ENCODE assay signal across 15 cellular contexts in genomic region chr5:78953092-78953800, GRCh38. TPM values are rescaled to one million over a fixed set of nuclear protein-coding genes. Genes with fewer than 3 reads are reported as not detected.
DNase-seq lines count a peak whose midpoint lies in the region; ATAC-seq, FAIRE-seq and TF ChIP-seq lines count a peak whose summit lies in the region.
"Had no signal": no experiment of that assay in that cellular context is flagged by ENCODE, and none has a peak within 500 bp of the region (broad histone marks: within the 10 kb centered on the region; RNA-seq: fewer than 3 reads in every experiment).

No MANE protein-coding gene starts in this region.

- H3K79me2 ChIP-seq in astrocyte (ENCODE audit: insufficient read depth, low read length) = no peaks in the 10 kb centered on the region

- H3K9ac ChIP-seq in astrocyte (ENCODE audit: low read length) = no peak overlapping the region

- TF ChIP-seq CTCF in astrocyte (IDR thresholded peaks at IDR 0.05; ENCODE audit: insufficient read depth, low read depth, low read length) (no peak), WTC11 (IDR thresholded peaks at IDR 0.05) (no peak)

- peaks cover 8% of the 10 kb centered on the region for H3K4me1 Mint-ChIP-seq in activated naive CD8-positive, alpha-beta T cell treated with anti-CD3 and anti-CD28 coated beads, Interleukin-2, amount 50 U/mL, for 24 hours
- peaks cover 4% of the 10 kb centered on the region for H3K4me1 Mint-ChIP-seq in activated naive CD8-positive, alpha-beta T cell treated with anti-CD3 and anti-CD28 coated beads for 36 hours
- H3K4me1 Mint-ChIP-seq in astrocyte (ENCODE audit: low read depth, unreplicated experiment) (peaks cover 11% of the 10 kb centered on the region), WTC11 (no peaks in the 10 kb centered on the region)

- DNase-seq in activated naive CD8-positive, alpha-beta T cell treated with anti-CD3 and anti-CD28 coated beads, Interleukin-2, amount 50 U/mL, for 24 hours = no peak
- DNase-seq in activated naive CD8-positive, alpha-beta T cell treated with anti-CD3 and anti-CD28 coated beads for 36 hours = no peak
- DNase-seq in H4 (ENCODE audit: low spot score) (peak; percentile 52), astrocyte (ENCODE audit: low read depth) (peak; percentile 63), renal cortical epithelial cell (ENCODE audit: low read depth) (peak; percentile 21), SJCRH30 (no peak), WTC11 (ENCODE audit: low spot score) (no peak)
- DNase-seq: activated effector memory CD4-positive, alpha-beta T cell treated with Interleukin-2 at 50 U/mL for 16 hours; left lung; pancreas; stimulated activated CD4-positive, alpha-beta T cell treated with anti-CD3 and anti-CD28 coated beads, Interleukin-4, amount 100 ng/mL, for 24 hours had no signal

- ATAC-seq in activated naive CD8-positive, alpha-beta T cell treated with anti-CD3 and anti-CD28 coated beads, Interleukin-2, amount 50 U/mL, for 24 hours = peak; percentile 73
- ATAC-seq in HG02623 (IDR thresholded peaks at IDR 0.05; ENCODE audit: unreplicated experiment) (no peak), WTC11 (no peak)
- ATAC-seq: K562, left lung, Panc1, pancreas had no signal

- H3K9me3 ChIP-seq in astrocyte (ENCODE audit: insufficient read depth, low read depth, low read length) = no peaks in the 10 kb centered on the region
- no peaks in the 10 kb centered on the region for H3K9me3 ChIP-seq in SJCRH30 (replicated peaks)
- H3K9me3 ChIP-seq: left lung, pancreas had no signal

- peaks cover 24% of the 10 kb centered on the region for H3K36me3 Mint-ChIP-seq in activated naive CD8-positive, alpha-beta T cell treated with anti-CD3 and anti-CD28 coated beads, Interleukin-2, amount 50 U/mL, for 24 hours (ENCODE audit: low read depth)
- peaks cover 22% of the 10 kb centered on the region for H3K36me3 Mint-ChIP-seq in activated naive CD8-positive, alpha-beta T cell treated with anti-CD3 and anti-CD28 coated beads for 36 hours
- H3K36me3 Mint-ChIP-seq in astrocyte (ENCODE audit: low read depth, unreplicated experiment) = no peaks in the 10 kb centered on the region
- H3K36me3 Mint-ChIP-seq in WTC11 = no peaks in the 10 kb centered on the region

- H3K9me3 Mint-ChIP-seq in activated naive CD8-positive, alpha-beta T cell treated with anti-CD3 and anti-CD28 coated beads, Interleukin-2, amount 50 U/mL, for 24 hours = no peaks in the 10 kb centered on the region
- H3K9me3 Mint-ChIP-seq in activated naive CD8-positive, alpha-beta T cell treated with anti-CD3 and anti-CD28 coated beads for 36 hours = no peaks in the 10 kb centered on the region
- H3K9me3 Mint-ChIP-seq in astrocyte (ENCODE audit: unreplicated experiment) = no peaks in the 10 kb centered on the region
- no peaks in the 10 kb centered on the region for H3K9me3 Mint-ChIP-seq in WTC11

- no peak overlapping the region for H3K4me3 ChIP-seq in astrocyte (ENCODE audit: insufficient read depth, low read depth, low read length)
- H3K4me3 ChIP-seq in SJCRH30 = no peak overlapping the region
- H3K4me3 ChIP-seq: K562, left lung, pancreas had no signal

- FAIRE-seq in astrocyte (lab: Jason Lieb, UNC) = peak; percentile 87
- FAIRE-seq: G401.6, K562, pancreas had no signal

- POLR2A ChIA-PET in WTC11 (lab: Charles Lee) = no interaction called here

- peak overlapping the region; percentile 23 for H3K4me2 ChIP-seq in astrocyte (ENCODE audit: low read length)

- H3K4me3 Mint-ChIP-seq in activated naive CD8-positive, alpha-beta T cell treated with anti-CD3 and anti-CD28 coated beads, Interleukin-2, amount 50 U/mL, for 24 hours = no peak overlapping the region
- no peak overlapping the region for H3K4me3 Mint-ChIP-seq in activated naive CD8-positive, alpha-beta T cell treated with anti-CD3 and anti-CD28 coated beads for 36 hours
- no peak overlapping the region for H3K4me3 Mint-ChIP-seq in astrocyte (ENCODE audit: unreplicated experiment)
- no peak overlapping the region for H3K4me3 Mint-ChIP-seq in WTC11

- H4K20me1 ChIP-seq in astrocyte (ENCODE audit: insufficient read depth, low read length) = no peaks in the 10 kb centered on the region

- H3K4me1 ChIP-seq in astrocyte (ENCODE audit: insufficient read depth, low read length) (peaks cover 5% of the 10 kb centered on the region), SJCRH30 (no peaks in the 10 kb centered on the region)
- H3K4me1 ChIP-seq: left lung, pancreas had no signal

- no peak overlapping the region for H3K27ac Mint-ChIP-seq in activated naive CD8-positive, alpha-beta T cell treated with anti-CD3 and anti-CD28 coated beads, Interleukin-2, amount 50 U/mL, for 24 hours
- no peak overlapping the region for H3K27ac Mint-ChIP-seq in activated naive CD8-positive, alpha-beta T cell treated with anti-CD3 and anti-CD28 coated beads for 36 hours
- H3K27ac Mint-ChIP-seq in astrocyte (ENCODE audit: unreplicated experiment) (peak overlapping the region; percentile 59), WTC11 (no peak overlapping the region)

- H3K27ac ChIP-seq in astrocyte (ENCODE audit: low read depth, low read length) (no peak overlapping the region), SJCRH30 (no peak overlapping the region)
- H3K27ac ChIP-seq: left lung, pancreas had no signal

- peak overlapping the region; percentile 9 for H2AFZ ChIP-seq in astrocyte (ENCODE audit: low read depth, low read length)

- CTCF ChIA-PET in WTC11 (lab: Charles Lee) = no interaction called here

- H3K27me3 Mint-ChIP-seq in activated naive CD8-positive, alpha-beta T cell treated with anti-CD3 and anti-CD28 coated beads, Interleukin-2, amount 50 U/mL, for 24 hours = no peaks in the 10 kb centered on the region
- H3K27me3 Mint-ChIP-seq in activated naive CD8-positive, alpha-beta T cell treated with anti-CD3 and anti-CD28 coated beads for 36 hours = no peaks in the 10 kb centered on the region
- H3K27me3 Mint-ChIP-seq in astrocyte (ENCODE audit: low read depth, unreplicated experiment) (no peaks in the 10 kb centered on the region), WTC11 (ENCODE audit: low read depth) (no peaks in the 10 kb centered on the region)

- H3K36me3 ChIP-seq in astrocyte (ENCODE audit: insufficient read depth, low read length) (no peaks in the 10 kb centered on the region), SJCRH30 (no peaks in the 10 kb centered on the region)
- H3K36me3 ChIP-seq: pancreas had no signal

- H3K27me3 ChIP-seq in astrocyte (ENCODE audit: insufficient read depth, low read length) (no peaks in the 10 kb centered on the region), SJCRH30 (no peaks in the 10 kb centered on the region)
- H3K27me3 ChIP-seq: left lung, pancreas had no signal

TF ChIP-seq in WTC11, 78 proteins besides CTCF, POLR2A, EP300 and RAD21:
- TF ChIP-seq ATF3 (CRISPR knock-in tag; conservative IDR thresholded peaks at IDR 0.05) = no peak
- no peak for TF ChIP-seq GABPB1 (CRISPR knock-in tag; IDR thresholded peaks at IDR 0.05)
- TF ChIP-seq IRF2 (CRISPR knock-in tag; IDR thresholded peaks at IDR 0.05; ENCODE audit: borderline replicate concordance, low read depth) = no peak
- TF ChIP-seq PRRX2 (CRISPR knock-in tag; IDR thresholded peaks at IDR 0.05) = no peak
- TF ChIP-seq SMAD4 (CRISPR knock-in tag; IDR thresholded peaks at IDR 0.05) = no peak
- TF ChIP-seq ZNF317 (CRISPR knock-in tag; IDR thresholded peaks at IDR 0.05; ENCODE audit: borderline replicate concordance, low read depth) = no peak

RNA-seq across cellular contexts. Expression of gene ARSB, which starts 31.9 kb away (rescaled TPM):
- total RNA-seq in activated naive CD8-positive, alpha-beta T cell treated with anti-CD3 and anti-CD28 coated beads for 36 hours = 10 to 100 TPM; 10.4 to 11.7 TPM
- 12.2 and 18.5 TPM in 2 replicates for total RNA-seq in H4 (2014; rRNA removed; shearing (Covaris generic))
- total RNA-seq in astrocyte = 30.2 and 32.0 TPM in 2 replicates
- 15.1 and 19.5 TPM in 2 replicates for total RNA-seq in renal cortical epithelial cell
- total RNA-seq in SJCRH30 (2014; rRNA removed; shearing (Covaris generic)) = 15.2 and 16.4 TPM in 2 replicates
- total RNA-seq in WTC11 (2021) = 9.7 to 10.5 TPM (median 10.0 TPM) in 3 replicates

Comparison
In these comparisons a context has a peak if more than half of its experiments do, and no peak if none do; other contexts are left out.
1. DNase-seq: peak in H4 (single experiment), astrocyte (single experiment) and renal cortical epithelial cell (single experiment); none in activated naive CD8-positive, alpha-beta T cell treated with anti-CD3 and anti-CD28 coated beads, Interleukin-2, amount 50 U/mL, for 24 hours (single experiment), activated naive CD8-positive, alpha-beta T cell treated with anti-CD3 and anti-CD28 coated beads for 36 hours (single experiment), SJCRH30 (0 of 2) and WTC11 (single experiment).